In the genomic region with DNA sequence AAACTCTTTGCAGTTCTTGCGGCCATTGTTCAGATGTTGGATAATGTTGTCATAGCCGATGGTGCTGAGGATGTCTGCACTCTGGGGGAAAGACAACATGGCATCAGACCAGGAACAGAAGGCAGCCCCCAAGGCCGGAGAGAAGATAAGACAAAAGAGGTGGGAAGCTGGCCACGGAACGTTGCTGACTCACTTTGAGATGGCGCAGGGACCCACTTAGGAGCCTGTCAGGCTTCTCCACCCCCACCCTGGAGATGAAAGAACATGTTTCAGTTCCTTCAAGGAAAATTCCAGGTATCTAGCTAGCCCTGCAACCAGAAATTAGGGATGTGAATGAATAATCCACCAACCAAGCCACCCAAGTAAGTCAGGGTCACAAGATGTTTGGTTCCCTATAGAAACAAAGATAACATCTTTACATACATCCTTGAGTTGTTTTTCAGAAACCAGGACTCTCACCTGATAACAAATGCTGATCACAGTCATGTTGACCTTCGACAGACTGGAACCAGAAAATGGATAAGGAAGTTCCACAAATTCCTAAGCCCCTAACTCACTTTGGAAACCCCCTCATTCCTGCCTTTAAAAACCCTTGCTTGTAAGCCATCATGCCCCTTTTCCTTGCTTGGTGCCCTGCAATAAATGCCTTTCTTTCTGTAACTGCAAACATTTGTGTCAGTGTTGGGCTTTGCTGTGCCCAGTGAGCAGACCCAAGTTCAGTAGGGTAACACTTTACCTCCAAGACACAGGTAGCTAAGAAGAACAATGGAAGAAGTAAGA, we compare ENCODE assay signal across 1 cellular context.
TF ChIP-seq lines count a peak whose summit lies in the region.

No MANE protein-coding gene starts in this region.

TF ChIP-seq in H1, 55 proteins besides CTCF, POLR2A, EP300 and RAD21:
- no peak for TF ChIP-seq RXRA (IDR thresholded peaks at IDR 0.05; ENCODE audit: insufficient read depth, low read depth, low read length)
- no peak for TF ChIP-seq BCL11A (IDR thresholded peaks at IDR 0.05; ENCODE audit: low read depth in 2 of 2, low read length in 2 of 2)
- no peak for TF ChIP-seq KDM1A (IDR thresholded peaks at IDR 0.05; ENCODE audit: borderline replicate concordance, low read length)
- TF ChIP-seq, protein P1, sequence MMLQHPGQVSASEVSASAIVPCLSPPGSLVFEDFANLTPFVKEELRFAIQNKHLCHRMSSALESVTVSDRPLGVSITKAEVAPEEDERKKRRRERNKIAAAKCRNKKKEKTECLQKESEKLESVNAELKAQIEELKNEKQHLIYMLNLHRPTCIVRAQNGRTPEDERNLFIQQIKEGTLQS (IDR thresholded peaks at IDR 0.05; ENCODE audit: insufficient read depth, low read depth, low read length), result no peak
- no peak for TF ChIP-seq FOSL1 (IDR thresholded peaks at IDR 0.05; ENCODE audit: insufficient read depth, low read depth, low read length)
- no peak for TF ChIP-seq POLR2AphosphoS5 (IDR thresholded peaks at IDR 0.05; ENCODE audit: low read depth, low read length)
- TF ChIP-seq TBP (IDR thresholded peaks at IDR 0.05; ENCODE audit: low read depth, low read length), result no peak
- TF ChIP-seq TAF1 (IDR thresholded peaks at IDR 0.05; ENCODE audit: low read depth, low read length), result no peak
- TF ChIP-seq MAFK (IDR thresholded peaks at IDR 0.05; ENCODE audit: low read depth, low read length), result no peak
- no peak for TF ChIP-seq BRCA1 (IDR thresholded peaks at IDR 0.05; ENCODE audit: low read depth, low read length)
- TF ChIP-seq POU5F1 (IDR thresholded peaks at IDR 0.05; ENCODE audit: low read depth, low read length), result no peak
- TF ChIP-seq YY1 (IDR thresholded peaks at IDR 0.05; ENCODE audit: low read depth, low read length), result no peak
- TF ChIP-seq SRF (IDR thresholded peaks at IDR 0.05; ENCODE audit: low read depth, low read length), result no peak
